2 cellular contexts compared by ENCODE assay signal in genomic region chr15:66673410-66674322, GRCh38.
TF ChIP-seq lines count a peak whose summit lies in the region.

No MANE protein-coding gene starts in this region.

TF ChIP-seq in SK-N-SH treated with all-trans-retinoic acid at 6 μM for 48 hours, 23 proteins besides CTCF, POLR2A, EP300 and RAD21 (continued from another document):
- TF ChIP-seq PATZ1 (CRISPR knock-in tag; IDR thresholded peaks at IDR 0.05; ENCODE audit: borderline replicate concordance): no peak
- TF ChIP-seq ZFP30 (CRISPR knock-in tag; IDR thresholded peaks at IDR 0.05): no peak
- no peak for TF ChIP-seq POU6F1 (CRISPR knock-in tag; IDR thresholded peaks at IDR 0.05; ENCODE audit: borderline replicate concordance, low read depth)
- TF ChIP-seq ZNF70 (CRISPR knock-in tag; IDR thresholded peaks at IDR 0.05): no peak
- no peak for TF ChIP-seq ZC3H10 (CRISPR knock-in tag; IDR thresholded peaks at IDR 0.05)
- no peak for TF ChIP-seq RARB (CRISPR knock-in tag; IDR thresholded peaks at IDR 0.05)
- no peak for TF ChIP-seq TCF4 (CRISPR knock-in tag; IDR thresholded peaks at IDR 0.05; ENCODE audit: borderline replicate concordance)
- no peak for TF ChIP-seq TOX (CRISPR knock-in tag; IDR thresholded peaks at IDR 0.05; ENCODE audit: borderline replicate concordance)
- no peak for TF ChIP-seq OSR1 (CRISPR knock-in tag; IDR thresholded peaks at IDR 0.05)
- TF ChIP-seq TSHZ2 (CRISPR knock-in tag; IDR thresholded peaks at IDR 0.05): no peak
- TF ChIP-seq CREB5 (CRISPR knock-in tag; IDR thresholded peaks at IDR 0.05; ENCODE audit: low read depth): no peak

TF ChIP-seq in SK-N-SH, 30 proteins besides CTCF, POLR2A, EP300 and RAD21 (continued from another document):
- no peak for TF ChIP-seq PBX3 (IDR thresholded peaks at IDR 0.05)
